ENCODE assay signal across 32 cellular contexts in genomic region chr2:42758751-42759150, GRCh38. TPM values are rescaled to one million over a fixed set of nuclear protein-coding genes. Genes with fewer than 3 reads are reported as not detected.
"Had no signal": no experiment of that assay in that cellular context is flagged by ENCODE, and none has a peak within 500 bp of the region (broad histone marks: within the 10 kb centered on the region; RNA-seq: fewer than 3 reads in every experiment).

No MANE protein-coding gene starts in this region.

- DNase-seq: effector CD8-positive, alpha-beta T cell; endodermal cell; foreskin fibroblast; gastrocnemius medialis; heart left ventricle; kidney; mesenchymal stem cell; mucosa of descending colon; naive B cell; nucleus accumbens; sigmoid colon; stimulated activated CD4-positive, alpha-beta T cell treated with anti-CD3 and anti-CD28 coated beads, Interleukin-2, amount 100 ng/mL, for 24 hours; stimulated activated CD4-positive, alpha-beta T cell treated with anti-CD3 and anti-CD28 coated beads, Interleukin-4, amount 100 ng/mL, for 24 hours; stimulated activated naive CD4-positive, alpha-beta T cell treated with Interleukin-2 at 50 U/mL for 16 hours; stomach; thyroid gland; trophoblast cell had no signal

- H2AFZ ChIP-seq: hepatocyte, neural progenitor cell had no signal

- ATAC-seq: esophagus mucosa; gastrocnemius medialis; heart left ventricle; left lobe of liver; mucosa of descending colon; natural killer cell treated with Interleukin-12 subunit alpha and Interleukin-12 subunit beta and Interleukin-15 and Interleukin-18, amount 100 ng/mL, for 72 hours; stimulated activated effector memory CD8-positive, alpha-beta T cell treated with anti-CD3 and anti-CD28 coated beads, Interleukin-12 subunit alpha, Interleukin-12 subunit beta, amount 100 ng/mL, for 72 hours had no signal

- H3K4me3 ChIP-seq: gastrocnemius medialis, heart left ventricle, hepatocyte, mucosa of descending colon, neural progenitor cell, prostate gland, right atrium auricular region, sigmoid colon, stomach, thyroid gland, vagina had no signal

- H3K27ac Mint-ChIP-seq: dendritic cell treated with granulocyte-macrophage colony-stimulating factor and Interleukin-4, amounts not matched to agents 40 ng/mL and 50 ng/mL, for 4 days; endodermal cell; mesothelial cell of epicardium; natural killer cell treated with Interleukin-12 subunit alpha and Interleukin-12 subunit beta and Interleukin-15 and Interleukin-18, amount 100 ng/mL, for 72 hours; stimulated activated effector memory CD8-positive, alpha-beta T cell treated with anti-CD3 and anti-CD28 coated beads, Interleukin-12 subunit alpha, Interleukin-12 subunit beta, amount 100 ng/mL, for 72 hours had no signal

- H3K79me2 ChIP-seq: hepatocyte had no signal

- H3K4me3 Mint-ChIP-seq: dendritic cell treated with granulocyte-macrophage colony-stimulating factor and Interleukin-4, amounts not matched to agents 40 ng/mL and 50 ng/mL, for 4 days; endodermal cell; mesothelial cell of epicardium; natural killer cell treated with Interleukin-12 subunit alpha and Interleukin-12 subunit beta and Interleukin-15 and Interleukin-18, amount 100 ng/mL, for 72 hours; neural progenitor cell; stimulated activated effector memory CD8-positive, alpha-beta T cell treated with anti-CD3 and anti-CD28 coated beads, Interleukin-12 subunit alpha, Interleukin-12 subunit beta, amount 100 ng/mL, for 72 hours had no signal

- H3K4me2 ChIP-seq: hepatocyte, neural progenitor cell had no signal

- H3K27me3 Mint-ChIP-seq: naive B cell; natural killer cell treated with Interleukin-12 subunit alpha and Interleukin-12 subunit beta and Interleukin-15 and Interleukin-18, amount 100 ng/mL, for 72 hours had no signal

- H3K36me3 Mint-ChIP-seq: natural killer cell treated with Interleukin-12 subunit alpha and Interleukin-12 subunit beta and Interleukin-15 and Interleukin-18, amount 100 ng/mL, for 72 hours; stimulated activated effector memory CD8-positive, alpha-beta T cell treated with anti-CD3 and anti-CD28 coated beads, Interleukin-12 subunit alpha, Interleukin-12 subunit beta, amount 100 ng/mL, for 72 hours had no signal

- H3K9ac ChIP-seq: neural progenitor cell had no signal

- H3K9me3 ChIP-seq: gastrocnemius medialis, heart left ventricle, mucosa of descending colon, prostate gland, right atrium auricular region, sigmoid colon, stomach, thyroid gland, vagina had no signal

- H3K27me3 ChIP-seq: gastrocnemius medialis, heart left ventricle, hepatocyte, neural progenitor cell, right atrium auricular region, sigmoid colon, stomach, thyroid gland, vagina had no signal

- H3K36me3 ChIP-seq: gastrocnemius medialis, neural progenitor cell, prostate gland, right atrium auricular region, thyroid gland, vagina had no signal

- H3K4me1 ChIP-seq: neural progenitor cell had no signal

- H3K27ac ChIP-seq: epithelial cell of prostate, gastrocnemius medialis, heart left ventricle, hepatocyte, neural progenitor cell, prostate gland, right atrium auricular region, sigmoid colon, stomach, thyroid gland, vagina had no signal

- H3K9me3 Mint-ChIP-seq: dendritic cell treated with granulocyte-macrophage colony-stimulating factor and Interleukin-4, amounts not matched to agents 40 ng/mL and 50 ng/mL, for 4 days; endodermal cell; mesothelial cell of epicardium; naive B cell; natural killer cell treated with Interleukin-12 subunit alpha and Interleukin-12 subunit beta and Interleukin-15 and Interleukin-18, amount 100 ng/mL, for 72 hours; neural progenitor cell; stimulated activated effector memory CD8-positive, alpha-beta T cell treated with anti-CD3 and anti-CD28 coated beads, Interleukin-12 subunit alpha, Interleukin-12 subunit beta, amount 100 ng/mL, for 72 hours had no signal

- FAIRE-seq: kidney had no signal

RNA-seq across cellular contexts. Expression of gene OXER1, which starts 5.2 kb away (rescaled TPM):
- total RNA-seq: glomerular endothelial cell; lung microvascular endothelial cell; natural killer cell treated with Interleukin-12 subunit alpha and Interleukin-12 subunit beta and Interleukin-15 and Interleukin-18, amount 100 ng/mL, for 72 hours; osteocyte had no signal

RNA-seq across cellular contexts. Expression of gene HAAO, which starts 33.6 kb away (rescaled TPM):
- total RNA-seq: glomerular endothelial cell; lung microvascular endothelial cell; natural killer cell treated with Interleukin-12 subunit alpha and Interleukin-12 subunit beta and Interleukin-15 and Interleukin-18, amount 100 ng/mL, for 72 hours had no signal
